Comparison of ENCODE assay signal across 11 cellular contexts in genomic region chr12:5201554-5202243, GRCh38.
DNase-seq lines count a peak whose midpoint lies in the region; ATAC-seq and TF ChIP-seq lines count a peak whose summit lies in the region.
"Had no signal": no experiment of that assay in that cellular context is flagged by ENCODE, and none has a peak within 500 bp of the region (broad histone marks: within the 10 kb centered on the region; RNA-seq: fewer than 3 reads in every experiment).

No MANE protein-coding gene starts in this region.

- peak overlapping the region in 1 of 10 donors; percentile 15 for H3K27ac ChIP-seq in heart right ventricle
- H3K27ac ChIP-seq in right atrium auricular region, result no peak overlapping the region
- H3K27ac ChIP-seq in hepatocyte, result peak overlapping the region; percentile 2

- H3K36me3 ChIP-seq in heart right ventricle (no peaks in the 10 kb centered on the region), right atrium auricular region (no peaks in the 10 kb centered on the region), NT2/D1 (ENCODE audit: insufficient read depth, insufficient read length, low read length) (peaks cover 37% of the 10 kb centered on the region), hepatocyte (replicated peaks; ENCODE audit: insufficient read depth, low read depth) (no peaks in the 10 kb centered on the region)

- H3K4me1 ChIP-seq in heart right ventricle (peaks cover 0 to 5% (median 0%) of the 10 kb centered on the region in 9 donors), right atrium auricular region (no peaks in the 10 kb centered on the region), NT2/D1 (ENCODE audit: insufficient read depth, insufficient read length) (peaks cover 15% of the 10 kb centered on the region), hepatocyte (ENCODE audit: insufficient read depth) (peaks cover 20% of the 10 kb centered on the region)

- DNase-seq in heart right ventricle (peak; percentile 39 to 48), right atrium auricular region (ENCODE audit: low spot score) (no peak), NT2/D1 (ENCODE audit: low read depth, low spot score) (peak; percentile 46), hepatocyte (ENCODE audit: low spot score) (peak; percentile 44), HuH-7 (ENCODE audit: low spot score) (no peak), pons (ENCODE audit: low spot score) (no peak)
- no peak for DNase-seq in activated T-cell treated with anti-CD3 and anti-CD28 coated beads, Interleukin-2, amount 50 U/mL, for 48 hours
- DNase-seq: activated CD4-positive, alpha-beta T cell treated with anti-CD3 and anti-CD28 coated beads, Interleukin-2, amount 50 U/mL, for 48 hours; activated naive CD4-positive, alpha-beta T cell treated with anti-CD3 and anti-CD28 coated beads, Interleukin-2, amount 10 ng/mL, durations not matched to agents 7 days and 5 days; NCI-H1092 had no signal

- H4K20me1 ChIP-seq in hepatocyte (ENCODE audit: insufficient read depth, poor library complexity, severe bottlenecking), result no peaks in the 10 kb centered on the region

- H3K27me3 ChIP-seq in heart right ventricle, result peaks cover 0 to 35% (median 11%) of the 10 kb centered on the region in 7 donors
- no peaks in the 10 kb centered on the region for H3K27me3 ChIP-seq in right atrium auricular region
- H3K27me3 ChIP-seq in NT2/D1 (ENCODE audit: insufficient read depth, insufficient read length), result no peaks in the 10 kb centered on the region
- no peaks in the 10 kb centered on the region for H3K27me3 ChIP-seq in hepatocyte

- H3K4me3 ChIP-seq in heart right ventricle (no peak overlapping the region), right atrium auricular region (no peak overlapping the region), NT2/D1 (ENCODE audit: insufficient read length, low read depth) (no peak overlapping the region), hepatocyte (no peak overlapping the region)

- TF ChIP-seq CTCF in heart right ventricle (IDR thresholded peaks at IDR 0.05) (no peak), right atrium auricular region (IDR thresholded peaks at IDR 0.05) (no peak), hepatocyte (IDR thresholded peaks at IDR 0.05; ENCODE audit: poor library complexity) (no peak)

- H3K79me2 ChIP-seq in hepatocyte, result no peaks in the 10 kb centered on the region

- ATAC-seq in heart right ventricle (peak; percentile 48 to 85 (median 58)), HG02852 (IDR thresholded peaks at IDR 0.05; ENCODE audit: unreplicated experiment) (no peak)

- no peak overlapping the region for H3K4me2 ChIP-seq in hepatocyte

- H3K9me3 ChIP-seq in heart right ventricle, result peaks cover 0 to 7% (median 0%) of the 10 kb centered on the region in 11 donors
- no peaks in the 10 kb centered on the region for H3K9me3 ChIP-seq in right atrium auricular region
- no peaks in the 10 kb centered on the region for H3K9me3 ChIP-seq in NT2/D1 (ENCODE audit: insufficient read depth, low read length)
- no peaks in the 10 kb centered on the region for H3K9me3 ChIP-seq in hepatocyte (ENCODE audit: low read depth)

- intact Hi-C loops in heart right ventricle (cut with DNase I), result loop anchor here in 7 of 10 donors (2.0 to 5.0 kb wide), 4 partner anchors 236 to 241 kb away; no protein-coding TSS in a partner anchor

- H3K9me2 ChIP-seq in hepatocyte (replicated peaks; ENCODE audit: insufficient read depth), result no peaks in the 10 kb centered on the region

- no peak overlapping the region for H3K9ac ChIP-seq in NT2/D1 (ENCODE audit: insufficient read length, low read depth)

- WGBS in heart right ventricle, 2 donors, result 67 to 75% methylated on average over 18 of the region's 18 CpGs
- WGBS in hepatocyte (ENCODE audit: low lambda C conversion rate, missing lambda C conversion rate), result 62% methylated on average over 18 of the region's 18 CpGs

- no peak overlapping the region for H2AFZ ChIP-seq in hepatocyte

Comparison
In these comparisons a context has a peak if more than half of its experiments do, and no peak if none do; other contexts are left out.
1. DNase-seq: peak in heart right ventricle (2 of 2), NT2/D1 (single experiment) and hepatocyte (single experiment); none in right atrium auricular region (single experiment), HuH-7 (single experiment), activated T-cell treated with anti-CD3 and anti-CD28 coated beads, Interleukin-2, amount 50 U/mL, for 48 hours (0 of 2) and pons (single experiment).